In the genomic region with DNA sequence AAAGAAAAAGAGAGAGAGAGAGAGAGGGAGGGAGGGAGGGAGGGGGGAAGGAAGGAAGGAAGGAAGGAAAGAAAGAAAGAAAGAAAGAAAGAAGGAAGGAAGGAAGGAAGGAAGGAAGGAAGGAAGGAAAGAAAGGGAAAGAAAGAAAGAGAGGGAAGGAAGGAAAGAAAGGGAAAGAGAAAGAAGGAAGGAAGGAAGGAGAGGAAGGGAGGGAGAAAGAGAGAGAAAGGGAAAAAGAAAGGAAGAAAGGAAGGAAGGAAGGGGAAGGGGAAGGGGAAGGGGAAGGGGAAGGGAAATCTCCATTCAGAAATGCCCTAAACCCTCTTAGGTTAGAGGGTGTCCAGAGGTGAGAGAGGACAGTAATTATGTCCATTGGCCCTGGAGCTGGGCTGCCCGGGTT, we compare ENCODE assay signal across 1 cellular context. TPM values are rescaled to one million over a fixed set of nuclear protein-coding genes. Genes with fewer than 3 reads are reported as not detected.
"Had no signal": no experiment of that assay in that cellular context is flagged by ENCODE, and none has a peak within 500 bp of the region (broad histone marks: within the 10 kb centered on the region; RNA-seq: fewer than 3 reads in every experiment).

No MANE protein-coding gene starts in this region.

RNA-seq across cellular contexts. Expression of a gene that starts 13.3 kb away (rescaled TPM):
- total RNA-seq: natural killer cell treated with Interleukin-12 subunit alpha and Interleukin-12 subunit beta and Interleukin-15 and Interleukin-18, amount 100 ng/mL, for 72 hours had no signal
